Comparison of ENCODE assay signal across 11 cellular contexts in genomic region chr19:50568321-50569022, GRCh38. TPM values are rescaled to one million over a fixed set of nuclear protein-coding genes. Genes with fewer than 3 reads are reported as not detected.
DNase-seq lines count a peak whose midpoint lies in the region; ATAC-seq lines count a peak whose summit lies in the region.
"Had no signal": no experiment of that assay in that cellular context is flagged by ENCODE, and none has a peak within 500 bp of the region (broad histone marks: within the 10 kb centered on the region; RNA-seq: fewer than 3 reads in every experiment).

LRRC4B (minus strand) TSS chr19:50568435; CDS start chr19:50548838, 19,597 bp downstream.

- DNase-seq in H7 (peak; percentile 94), SK-N-MC (ENCODE audit: low read depth, low spot score) (no peak), sciatic nerve (ENCODE audit: low spot score) (no peak), aorta (no peak)
- DNase-seq: activated B cell treated with CpG ODN at 0.5 μM for 24 hours, erythroblast had no signal

- H3K27me3 ChIP-seq in H7 (ENCODE audit: control insufficient read depth, insufficient read depth, low read length) = peaks cover 48% of the 10 kb centered on the region
- H3K27me3 ChIP-seq in aorta (ENCODE audit: control insufficient read depth in 1 of 2, insufficient read depth in 2 of 2, low read length in 1 of 2) = no peaks in the 10 kb centered on the region

- H3K4me1 ChIP-seq in aorta (ENCODE audit: control insufficient read depth in 1 of 2, insufficient read depth in 2 of 2, low read length in 2 of 2) = no peaks in the 10 kb centered on the region

- H3K27ac ChIP-seq in SK-N-MC = no peak within 1 kb of the TSS
- H3K27ac ChIP-seq in aorta (ENCODE audit: low read depth in 1 of 2, low read length in 2 of 2) = no peak within 1 kb of the TSS

- no peak within 1 kb of the TSS for H3K9ac ChIP-seq in SK-N-MC (ENCODE audit: insufficient read length)

- H3K4me3 ChIP-seq in H7 (ENCODE audit: insufficient read depth, low read depth, low read length) (peak within 1 kb of the TSS; percentile 39), SK-N-MC (peak within 1 kb of the TSS; percentile 77), iPS-11a (ENCODE audit: low read depth, low read length) (peak within 1 kb of the TSS; percentile 17), aorta (ENCODE audit: low read length in 2 of 2) (no peak within 1 kb of the TSS)

- WGBS in aorta, 2 donors = 11% methylated on average over 21 to 26 of the region's 26 CpGs

- ATAC-seq in sciatic nerve (peak; percentile 55), GM19328 (IDR thresholded peaks at IDR 0.05; ENCODE audit: unreplicated experiment) (no peak), aorta (ENCODE audit: low FRiP score) (no peak), GM19351 (IDR thresholded peaks at IDR 0.05; ENCODE audit: unreplicated experiment) (no peak), GM18907 (IDR thresholded peaks at IDR 0.05; ENCODE audit: unreplicated experiment) (no peak)

- H3K9me3 ChIP-seq in SK-N-MC (ENCODE audit: low read depth, low read length) (no peaks in the 10 kb centered on the region), aorta (ENCODE audit: control insufficient read depth, low read length) (no peaks in the 10 kb centered on the region)

- intact Hi-C loops in sciatic nerve (cut with DNase I) = no loop called here
- intact Hi-C loops in aorta (cut with DNase I) = no loop called here

- H3K36me3 ChIP-seq in H7 (replicated peaks; ENCODE audit: control insufficient read depth, insufficient read depth, low read length) = no peaks in the 10 kb centered on the region
- no peaks in the 10 kb centered on the region for H3K36me3 ChIP-seq in SK-N-MC (ENCODE audit: insufficient read depth, low read length)
- H3K36me3 ChIP-seq in aorta (ENCODE audit: control insufficient read depth in 1 of 2, insufficient read depth in 2 of 2, low read length in 1 of 2) = no peaks in the 10 kb centered on the region

RNA-seq across cellular contexts. Expression of gene LRRC4B, which starts in this region (rescaled TPM):
- 2.4 and 3.5 TPM in 2 replicates for total RNA-seq in H7 (2014; rRNA removed; shearing (Covaris generic))
- total RNA-seq in sciatic nerve (3.5 TPM), aorta (10 to 100 TPM in 1 of 2 donors, 1 to 10 TPM in 1; 5.7 to 12.2 TPM)
- 1 to 10 TPM in 1 of 2 donors, under 1 TPM in 1; 0.63 to 1.8 TPM for polyA plus RNA-seq in aorta
- total RNA-seq: activated B cell treated with CpG ODN at 0.5 μM for 24 hours, lung microvascular endothelial cell had no signal

Comparison
In these comparisons a context has a peak if more than half of its experiments do, and no peak if none do; other contexts are left out.
1. H3K4me3 ChIP-seq: peak in H7 (single experiment), SK-N-MC (single experiment) and iPS-11a (single experiment); none in aorta (0 of 2).